33 cellular contexts compared by ENCODE assay signal in genomic region chr7:19690736-19691135, GRCh38.
"Had no signal": no experiment of that assay in that cellular context is flagged by ENCODE, and none has a peak within 500 bp of the region (broad histone marks: within the 10 kb centered on the region; RNA-seq: fewer than 3 reads in every experiment).

No MANE protein-coding gene starts in this region.

- H3K4me3 ChIP-seq: breast epithelium, colonic mucosa, esophagus squamous epithelium, heart left ventricle, pancreas, prostate gland, stomach, suprapubic skin, tibial artery, upper lobe of right lung had no signal

- H3K4me3 Mint-ChIP-seq: activated CD4-positive, alpha-beta memory T cell treated with anti-CD3 and anti-CD28 coated beads, Interleukin-2, amount 10 ng/mL, durations not matched to agents 7 days and 5 days; activated CD4-positive, alpha-beta T cell treated with anti-CD3 and anti-CD28 coated beads, Interleukin-2, amount 10 ng/mL, durations not matched to agents 7 days and 5 days; immature natural killer cell; mesothelial cell of epicardium; naive thymus-derived CD4-positive, alpha-beta T cell; stimulated activated memory B cell treated with anti-CD40 and anti-IgM and Interleukin-4, amounts not matched to agents 10 μg/mL and 1 μg/mL and 100 μg/mL, for 72 hours had no signal

- H3K4me1 ChIP-seq: breast epithelium, colonic mucosa, esophagus squamous epithelium, heart left ventricle, pancreas, prostate gland, stomach, suprapubic skin, tibial artery, upper lobe of right lung had no signal

- DNase-seq: activated CD4-positive, alpha-beta memory T cell treated with anti-CD3 and anti-CD28 coated beads, Interleukin-2, amount 10 ng/mL, durations not matched to agents 7 days and 5 days; activated CD4-positive, alpha-beta T cell treated with anti-CD3 and anti-CD28 coated beads, Interleukin-2, amount 10 ng/mL, durations not matched to agents 7 days and 5 days; activated CD4-positive, CD25-positive, alpha-beta regulatory T cell treated with anti-CD3 and anti-CD28 coated beads, Interleukin-2, amount 50 U/mL, for 72 hours; activated T-cell treated with anti-CD3 and anti-CD28 coated beads, Interleukin-2, amount 50 U/mL, for 48 hours; central memory CD4-positive, alpha-beta T cell; colonic mucosa; effector CD8-positive, alpha-beta T cell; esophagus squamous epithelium; heart left ventricle; hypothalamus; immature natural killer cell; kidney; left colon; mammary epithelial cell; naive thymus-derived CD4-positive, alpha-beta T cell; pancreas; retina; small intestine; stimulated activated CD4-positive, alpha-beta T cell treated with anti-CD3 and anti-CD28 coated beads, Interleukin-4, amount 100 ng/mL, for 24 hours; stimulated activated CD8-positive, alpha-beta memory T cell treated with anti-CD3 and anti-CD28 coated beads, Interleukin-4, amount 100 ng/mL, for 48 hours; stomach; T-helper 2 cell; tibial artery; upper lobe of right lung had no signal

- H3K27ac Mint-ChIP-seq: activated CD4-positive, alpha-beta memory T cell treated with anti-CD3 and anti-CD28 coated beads, Interleukin-2, amount 10 ng/mL, durations not matched to agents 7 days and 5 days; activated CD4-positive, alpha-beta T cell treated with anti-CD3 and anti-CD28 coated beads, Interleukin-2, amount 10 ng/mL, durations not matched to agents 7 days and 5 days; activated naive CD4-positive, alpha-beta T cell treated with anti-CD3 and anti-CD28 coated beads, Interleukin-2, amount 50 U/mL, for 72 hours; activated T-helper 2 cell treated with anti-CD3 and anti-CD28 coated beads, Interferon-gamma antibody, Interleukin-2, Interleukin-4, amounts not matched to agents 10 μg/mL and 5 μg/mL and 100 μg/mL, durations not matched to agents 14 hours and 24 hours and 36 hours; immature natural killer cell; mesothelial cell of epicardium; naive thymus-derived CD4-positive, alpha-beta T cell; stimulated activated memory B cell treated with anti-CD40 and anti-IgM and Interleukin-4, amounts not matched to agents 10 μg/mL and 1 μg/mL and 100 μg/mL, for 72 hours had no signal

- H3K9me3 Mint-ChIP-seq: activated CD4-positive, alpha-beta memory T cell treated with anti-CD3 and anti-CD28 coated beads, Interleukin-2, amount 10 ng/mL, durations not matched to agents 7 days and 5 days; activated T-helper 2 cell treated with anti-CD3 and anti-CD28 coated beads, Interferon-gamma antibody, Interleukin-2, Interleukin-4, amounts not matched to agents 10 μg/mL and 5 μg/mL and 100 μg/mL, durations not matched to agents 14 hours and 24 hours and 36 hours; mesothelial cell of epicardium; stimulated activated memory B cell treated with anti-CD40 and anti-IgM and Interleukin-4, amounts not matched to agents 10 μg/mL and 1 μg/mL and 100 μg/mL, for 72 hours had no signal

- H3K4me1 Mint-ChIP-seq: activated CD4-positive, alpha-beta memory T cell treated with anti-CD3 and anti-CD28 coated beads, Interleukin-2, amount 10 ng/mL, durations not matched to agents 7 days and 5 days; activated CD4-positive, alpha-beta T cell treated with anti-CD3 and anti-CD28 coated beads, Interleukin-2, amount 10 ng/mL, durations not matched to agents 7 days and 5 days; immature natural killer cell; mesothelial cell of epicardium; naive thymus-derived CD4-positive, alpha-beta T cell; stimulated activated memory B cell treated with anti-CD40 and anti-IgM and Interleukin-4, amounts not matched to agents 10 μg/mL and 1 μg/mL and 100 μg/mL, for 72 hours had no signal

- H3K27me3 ChIP-seq: breast epithelium, colonic mucosa, esophagus squamous epithelium, heart left ventricle, pancreas, stomach, suprapubic skin, tibial artery, upper lobe of right lung had no signal

- H3K36me3 ChIP-seq: breast epithelium, colonic mucosa, pancreas, prostate gland, suprapubic skin, upper lobe of right lung had no signal

- H3K36me3 Mint-ChIP-seq: mesothelial cell of epicardium had no signal

- H3K27ac ChIP-seq: breast epithelium, colonic mucosa, epithelial cell of prostate, esophagus squamous epithelium, heart left ventricle, pancreas, prostate gland, stomach, suprapubic skin, tibial artery, upper lobe of right lung had no signal

- H3K27me3 Mint-ChIP-seq: activated CD4-positive, alpha-beta memory T cell treated with anti-CD3 and anti-CD28 coated beads, Interleukin-2, amount 10 ng/mL, durations not matched to agents 7 days and 5 days; activated CD4-positive, alpha-beta T cell treated with anti-CD3 and anti-CD28 coated beads, Interleukin-2, amount 10 ng/mL, durations not matched to agents 7 days and 5 days; stimulated activated memory B cell treated with anti-CD40 and anti-IgM and Interleukin-4, amounts not matched to agents 10 μg/mL and 1 μg/mL and 100 μg/mL, for 72 hours had no signal

- ATAC-seq: activated naive CD4-positive, alpha-beta T cell treated with anti-CD3 and anti-CD28 coated beads, Interleukin-2, amount 50 U/mL, for 72 hours; heart left ventricle; left colon; naive thymus-derived CD4-positive, alpha-beta T cell; pancreas; sciatic nerve; stimulated activated memory B cell treated with anti-CD40 and anti-IgM and Interleukin-4, amounts not matched to agents 10 μg/mL and 1 μg/mL and 100 μg/mL, for 72 hours; upper lobe of right lung had no signal

- H3K9me3 ChIP-seq: breast epithelium, colonic mucosa, esophagus squamous epithelium, heart left ventricle, pancreas, prostate gland, suprapubic skin, tibial artery, upper lobe of right lung had no signal
